8 cellular contexts compared by ENCODE assay signal in genomic region chr16:55502801-55503366, GRCh38. TPM values are rescaled to one million over a fixed set of nuclear protein-coding genes. Genes with fewer than 3 reads are reported as not detected.
DNase-seq lines count a peak whose midpoint lies in the region; ATAC-seq, FAIRE-seq and TF ChIP-seq lines count a peak whose summit lies in the region.
"Had no signal": no experiment of that assay in that cellular context is flagged by ENCODE, and none has a peak within 500 bp of the region (broad histone marks: within the 10 kb centered on the region; RNA-seq: fewer than 3 reads in every experiment).

No MANE protein-coding gene starts in this region.

- no peak overlapping the region for H3K4me3 ChIP-seq in keratinocyte (ENCODE audit: control insufficient read depth in 2 of 3, extremely low read depth in 1 of 3, insufficient read depth in 2 of 3, low read depth in 1 of 3, low read length in 3 of 3)
- H3K4me3 ChIP-seq: skin epidermis had no signal

- no peaks in the 10 kb centered on the region for H3K9me1 ChIP-seq in keratinocyte (ENCODE audit: control insufficient read depth, extremely low read depth, insufficient read depth, low read length)

- no peak for TF ChIP-seq CTCF in keratinocyte (optimal IDR thresholded peaks at IDR 0.05 in 1 of 3, IDR thresholded peaks at IDR 0.05 in 1 of 3, conservative IDR thresholded peaks at IDR 0.05 in 1 of 3; ENCODE audit: extremely low read depth in 1 of 3, insufficient read depth in 2 of 3, low read length in 3 of 3)

- DNase-seq in LHCN-M2 (ENCODE audit: low read depth): peak; percentile 96
- peak; percentile 95 for DNase-seq in astrocyte of the hippocampus (ENCODE audit: low read depth, low spot score)
- no peak for DNase-seq in keratinocyte (ENCODE audit: low read depth, low spot score)
- peak; percentile 98 for DNase-seq in superior temporal gyrus (ENCODE audit: extremely low spot score)

- H3K4me2 ChIP-seq in keratinocyte (ENCODE audit: control insufficient read depth, extremely low read depth, insufficient read depth, low read depth, low read length): no peak overlapping the region

- ATAC-seq in HG03460 (IDR thresholded peaks at IDR 0.05; ENCODE audit: unreplicated experiment): no peak
- no peak for ATAC-seq in GM18907 (IDR thresholded peaks at IDR 0.05; ENCODE audit: unreplicated experiment)
- no peak for ATAC-seq in GM18861 (IDR thresholded peaks at IDR 0.05; ENCODE audit: unreplicated experiment)

- H4K20me1 ChIP-seq in keratinocyte (ENCODE audit: control insufficient read depth, extremely low read depth, insufficient read depth, low read length): no peaks in the 10 kb centered on the region

- H3K4me1 ChIP-seq in keratinocyte (ENCODE audit: control insufficient read depth, extremely low read depth, insufficient read depth, low read length): peaks cover 49% of the 10 kb centered on the region

- dilution Hi-C loops in keratinocyte (cut with MboI; ENCODE audit: extremely low pct_ligation_motif_present, low sequenced_read_pairs): no loop called here

- H3K36me3 ChIP-seq in keratinocyte (ENCODE audit: control insufficient read depth in 2 of 2, extremely low read depth in 1 of 2, insufficient read depth in 2 of 2, low read length in 2 of 2): no peaks in the 10 kb centered on the region

- FAIRE-seq in keratinocyte (lab: Jason Lieb, UNC): no peak

- no peaks in the 10 kb centered on the region for H3K79me2 ChIP-seq in keratinocyte (ENCODE audit: control insufficient read depth, insufficient read depth, low read length)

- H3K9ac ChIP-seq in keratinocyte (ENCODE audit: control insufficient read depth, extremely low read depth, insufficient read depth, low read length): peak overlapping the region; percentile 10

- H2AFZ ChIP-seq in keratinocyte (ENCODE audit: control insufficient read depth, low read length): peak overlapping the region; percentile 41

- H3K27ac ChIP-seq in keratinocyte (ENCODE audit: control insufficient read depth, insufficient read depth, low read length): peak overlapping the region; percentile 23

- H3K27me3 ChIP-seq in keratinocyte (ENCODE audit: control insufficient read depth, extremely low read depth, insufficient read depth, low read length): no peaks in the 10 kb centered on the region

- H3K9me3 ChIP-seq in keratinocyte (ENCODE audit: control insufficient read depth, low read depth, low read length): no peaks in the 10 kb centered on the region

RNA-seq across cellular contexts. Expression of gene LPCAT2, which starts 6.0 kb away (rescaled TPM):
- 6.8 and 7.2 TPM in 2 replicates for total RNA-seq in LHCN-M2 (2014; rRNA removed)
- 5.6 TPM for polyA plus RNA-seq in LHCN-M2 (2012)
- polyA plus RNA-seq in keratinocyte: 34.2 to 54.4 TPM (median 45.6 TPM) in 3 replicates
- 25.8 TPM for polyA plus RNA-seq in keratinocyte (2011; ENCODE audit: low read depth)
- polyA plus RNA-seq in keratinocyte (2011; cell fraction: cytosol; rRNA removed): 10.9 and 27.6 TPM in 2 replicates
- polyA plus RNA-seq in keratinocyte (2011; cell fraction: nucleus; rRNA removed): 46.1 and 58.3 TPM in 2 replicates
- 23.6 and 46.0 TPM in 2 replicates for polyA plus RNA-seq in keratinocyte (2012; ENCODE audit: low replicate concordance)
- polyA minus RNA-seq in keratinocyte: 19.9 to 31.9 TPM (median 22.2 TPM) in 3 replicates
- 29.7 TPM for polyA minus RNA-seq in keratinocyte (2011; cell fraction: cytosol; rRNA and poly(A)+ RNA removed)
- polyA minus RNA-seq in keratinocyte (2011; cell fraction: nucleus; rRNA and poly(A)+ RNA removed): 65.9 and 91.0 TPM in 2 replicates

RNA-seq across cellular contexts. Expression of gene MMP2, which starts 23.9 kb away (rescaled TPM):
- 349 and 405 TPM in 2 replicates for total RNA-seq in LHCN-M2 (2014; rRNA removed)
- 607 TPM for polyA plus RNA-seq in LHCN-M2 (2012)
- polyA plus RNA-seq in keratinocyte: 54.5 to 116 TPM (median 59.2 TPM) in 3 replicates
- polyA plus RNA-seq in keratinocyte (2011; ENCODE audit: low read depth): 4.4 TPM
- polyA plus RNA-seq in keratinocyte (2011; cell fraction: cytosol; rRNA removed): 38.6 and 47.6 TPM in 2 replicates
- 76.5 and 87.0 TPM in 2 replicates for polyA plus RNA-seq in keratinocyte (2011; cell fraction: nucleus; rRNA removed)
- 2.6 and 96.3 TPM in 2 replicates for polyA plus RNA-seq in keratinocyte (2012; ENCODE audit: low replicate concordance)
- polyA minus RNA-seq in keratinocyte: 113 to 159 TPM (median 124 TPM) in 3 replicates
- polyA minus RNA-seq in keratinocyte (2011; cell fraction: cytosol; rRNA and poly(A)+ RNA removed): 68.7 TPM
- polyA minus RNA-seq in keratinocyte (2011; cell fraction: nucleus; rRNA and poly(A)+ RNA removed): 96.4 and 150 TPM in 2 replicates
